10 cellular contexts compared by ENCODE assay signal in genomic region chr11:123391646-123392348, GRCh38.
"Had no signal": no experiment of that assay in that cellular context is flagged by ENCODE, and none has a peak within 500 bp of the region (broad histone marks: within the 10 kb centered on the region; RNA-seq: fewer than 3 reads in every experiment).

No MANE protein-coding gene starts in this region.

- H3K9me3 Mint-ChIP-seq: activated CD8-positive, alpha-beta T cell treated with anti-CD3 and anti-CD28 coated beads for 36 hours; activated naive CD4-positive, alpha-beta T cell treated with anti-CD3 and anti-CD28 coated beads, Interleukin-2, amount 50 U/mL, for 24 hours; brain had no signal

- H3K27me3 Mint-ChIP-seq: activated naive CD4-positive, alpha-beta T cell treated with anti-CD3 and anti-CD28 coated beads, Interleukin-2, amount 50 U/mL, for 24 hours; brain had no signal

- H3K4me1 Mint-ChIP-seq: activated naive CD4-positive, alpha-beta T cell treated with anti-CD3 and anti-CD28 coated beads, Interleukin-2, amount 50 U/mL, for 24 hours had no signal

- H3K4me3 Mint-ChIP-seq: activated CD8-positive, alpha-beta T cell treated with anti-CD3 and anti-CD28 coated beads for 36 hours; activated naive CD4-positive, alpha-beta T cell treated with anti-CD3 and anti-CD28 coated beads, Interleukin-2, amount 50 U/mL, for 24 hours; brain had no signal

- DNase-seq: activated CD4-positive, CD25-positive, alpha-beta regulatory T cell; activated CD8-positive, alpha-beta T cell treated with anti-CD3 and anti-CD28 coated beads for 36 hours; activated effector memory CD4-positive, alpha-beta T cell treated with Interleukin-2 at 50 U/mL for 16 hours; amygdala; glutamatergic neuron; pancreas; stimulated activated CD4-positive, alpha-beta T cell treated with anti-CD3 and anti-CD28 coated beads, Interleukin-15, amount 100 ng/mL, for 24 hours; stimulated activated CD4-positive, alpha-beta T cell treated with anti-CD3 and anti-CD28 coated beads, Interleukin-4, amount 100 ng/mL, for 24 hours had no signal

- H3K36me3 Mint-ChIP-seq: activated naive CD4-positive, alpha-beta T cell treated with anti-CD3 and anti-CD28 coated beads, Interleukin-2, amount 50 U/mL, for 24 hours; brain had no signal

- H3K27ac Mint-ChIP-seq: activated CD8-positive, alpha-beta T cell treated with anti-CD3 and anti-CD28 coated beads for 36 hours; activated naive CD4-positive, alpha-beta T cell treated with anti-CD3 and anti-CD28 coated beads, Interleukin-2, amount 50 U/mL, for 24 hours had no signal

- ATAC-seq: activated CD8-positive, alpha-beta T cell treated with anti-CD3 and anti-CD28 coated beads for 36 hours; pancreas had no signal
